ENCODE assay signal across 25 cellular contexts in genomic region chr9:27586200-27586599, GRCh38. TPM values are rescaled to one million over a fixed set of nuclear protein-coding genes. Genes with fewer than 3 reads are reported as not detected.
A peak's percentile ranks its signal among the peaks of the same experiment; 100 is the strongest.
DNase-seq lines count a peak whose midpoint lies in the region; ATAC-seq, FAIRE-seq and TF ChIP-seq lines count a peak whose summit lies in the region.
"Had no signal": no experiment of that assay in that cellular context is flagged by ENCODE, and none has a peak within 500 bp of the region (broad histone marks: within the 10 kb centered on the region; RNA-seq: fewer than 3 reads in every experiment).

No MANE protein-coding gene starts in this region.

- H3K9me2 ChIP-seq in GM23338 (ENCODE audit: insufficient read depth): no peaks in the 10 kb centered on the region

- H3F3A ChIP-seq in GM23338 (replicated peaks; ENCODE audit: low read depth): no peaks in the 10 kb centered on the region

- H3K27ac Mint-ChIP-seq in natural killer cell (no peak overlapping the region), GM23338 (no peak overlapping the region)
- H3K27ac Mint-ChIP-seq: activated CD8-positive, alpha-beta memory T cell treated with anti-CD3 and anti-CD28 coated beads, Interleukin-2, amount 10 ng/mL, durations not matched to agents 7 days and 5 days; T-helper 2 cell treated with Interferon-gamma antibody and Interleukin-4, amounts not matched to agents 5 μg/mL and 100 μg/mL, for 36 hours had no signal

- no peaks in the 10 kb centered on the region for H3K27me3 ChIP-seq in GM23338 (ENCODE audit: insufficient read depth)

- TF ChIP-seq CTCF in natural killer cell (IDR thresholded peaks at IDR 0.05) (no peak), GM23338 (conservative IDR thresholded peaks at IDR 0.05; ENCODE audit: low read depth in 2 of 2) (no peak)

- FAIRE-seq in GM12892 (lab: Jason Lieb, UNC): peak; percentile 24
- FAIRE-seq: endometrium, GM12891, kidney had no signal

- no peak overlapping the region for H3K4me3 ChIP-seq in GM23338
- H3K4me3 ChIP-seq: GM23248 had no signal

- no peak overlapping the region for H3K4me3 Mint-ChIP-seq in natural killer cell
- H3K4me3 Mint-ChIP-seq in GM23338: no peak overlapping the region
- H3K4me3 Mint-ChIP-seq: activated CD8-positive, alpha-beta memory T cell treated with anti-CD3 and anti-CD28 coated beads, Interleukin-2, amount 10 ng/mL, durations not matched to agents 7 days and 5 days; T-helper 2 cell treated with Interferon-gamma antibody and Interleukin-4, amounts not matched to agents 5 μg/mL and 100 μg/mL, for 36 hours had no signal

- no peaks in the 10 kb centered on the region for H3K79me2 ChIP-seq in GM23338 (replicated peaks; ENCODE audit: insufficient read depth)

- ATAC-seq in GM21737 (IDR thresholded peaks at IDR 0.05; ENCODE audit: unreplicated experiment): peak; percentile 44
- ATAC-seq in natural killer cell: no peak
- ATAC-seq in HG03565 (IDR thresholded peaks at IDR 0.05; ENCODE audit: unreplicated experiment): no peak
- no peak for ATAC-seq in GM23338
- ATAC-seq: activated CD8-positive, alpha-beta memory T cell treated with anti-CD3 and anti-CD28 coated beads, Interleukin-2, amount 10 ng/mL, durations not matched to agents 7 days and 5 days had no signal

- intact Hi-C loops in natural killer cell (cut with micrococcal nuclease): no loop called here

- no peaks in the 10 kb centered on the region for H4K20me1 ChIP-seq in GM23338 (replicated peaks; ENCODE audit: insufficient read depth)

- no peaks in the 10 kb centered on the region for H3K36me3 ChIP-seq in GM23338 (ENCODE audit: insufficient read depth)

- no peak overlapping the region for H3K27ac ChIP-seq in GM23338 (ENCODE audit: low read depth)
- H3K27ac ChIP-seq: GM23248, HL-60, KMS-11 had no signal

- in situ Hi-C loops in KBM-7 (cut with MboI; ENCODE audit: low pct_unique_long_range_greater_than_20kb, low sequenced_read_pairs): no loop called here

- H3K4me1 ChIP-seq in GM23338 (ENCODE audit: insufficient read depth): peaks cover 4% of the 10 kb centered on the region; the same call in 1 of the 2 replicates

- H3K9me3 Mint-ChIP-seq in natural killer cell: no peaks in the 10 kb centered on the region
- H3K9me3 Mint-ChIP-seq in GM23338: no peaks in the 10 kb centered on the region
- H3K9me3 Mint-ChIP-seq: T-helper 2 cell treated with Interferon-gamma antibody and Interleukin-4, amounts not matched to agents 5 μg/mL and 100 μg/mL, for 36 hours had no signal

- H3K4me2 ChIP-seq in GM23338: no peak overlapping the region
- H3K4me2 ChIP-seq: KMS-11 had no signal

- H3K4me1 Mint-ChIP-seq in natural killer cell: no peaks in the 10 kb centered on the region
- H3K4me1 Mint-ChIP-seq in GM23338: no peaks in the 10 kb centered on the region
- H3K4me1 Mint-ChIP-seq: activated CD8-positive, alpha-beta memory T cell treated with anti-CD3 and anti-CD28 coated beads, Interleukin-2, amount 10 ng/mL, durations not matched to agents 7 days and 5 days had no signal

- TF ChIP-seq POLR2A in GM12892 (IDR thresholded peaks at IDR 0.05; ENCODE audit: low read depth, low read length): no peak

- no peak overlapping the region for H2AFZ ChIP-seq in GM23338
- H2AFZ ChIP-seq: GM23248 had no signal

- DNase-seq in GM12892 (ENCODE audit: insufficient read length) (no peak), KBM-7 (peak; percentile 19), kidney tubule cell (ENCODE audit: low spot score) (peak; percentile 2), occipital lobe (lab: John Stamatoyannopoulos, UW) (no peak), natural killer cell (no peak), GM23338 (ENCODE audit: low spot score) (no peak)
- DNase-seq: activated CD4-positive, alpha-beta T cell treated with anti-CD3 and anti-CD28 coated beads for 1 hour; activated CD8-positive, alpha-beta memory T cell treated with anti-CD3 and anti-CD28 coated beads, Interleukin-2, amount 10 ng/mL, durations not matched to agents 7 days and 5 days; activated gamma-delta T cell; cerebellar nuclear complex; COR-L47; GM23248; hippocampal formation; kidney; NCI-H1105 treated with DMSO at 0.1 percent for 48 hours; nucleus accumbens; SIG-M5; stimulated activated CD4-positive, alpha-beta T cell treated with anti-CD3 and anti-CD28 coated beads, Interleukin-4, amount 100 ng/mL, for 4 hours had no signal

- no peaks in the 10 kb centered on the region for H3K36me3 Mint-ChIP-seq in natural killer cell
- no peaks in the 10 kb centered on the region for H3K36me3 Mint-ChIP-seq in GM23338 (ENCODE audit: low read depth)
- H3K36me3 Mint-ChIP-seq: activated CD8-positive, alpha-beta memory T cell treated with anti-CD3 and anti-CD28 coated beads, Interleukin-2, amount 10 ng/mL, durations not matched to agents 7 days and 5 days had no signal

- peaks cover 35 to 58% of the 10 kb centered on the region in 2 donors for H3K27me3 Mint-ChIP-seq in natural killer cell (ENCODE audit: low read depth in 2 of 2)
- H3K27me3 Mint-ChIP-seq in GM23338 (ENCODE audit: insufficient read depth, low read depth, poor library complexity): peaks cover 2% of the 10 kb centered on the region

TF ChIP-seq in GM23338, 12 proteins besides CTCF, POLR2A, EP300 and RAD21 (continues in another document):
- no peak for TF ChIP-seq CREB1 (CRISPR knock-in tag; IDR thresholded peaks at IDR 0.05; ENCODE audit: low read depth)
- no peak for TF ChIP-seq ETS1 (IDR thresholded peaks at IDR 0.05)

RNA-seq across cellular contexts. Expression of gene C9orf72, which starts 12.9 kb away (rescaled TPM):
- polyA plus RNA-seq in GM12892 (2012; ENCODE audit: missing spikeins): 10.0 TPM
- total RNA-seq in occipital lobe: 69.3 TPM
- 10 to 100 TPM; 12.5 to 19.0 (median 16.8) TPM for total RNA-seq in natural killer cell
- 27.8 and 30.9 TPM in 2 replicates for total RNA-seq in GM23338 (2014; rRNA removed; shearing (Covaris generic))
- polyA plus RNA-seq in GM23338 (2016; fragmentation: Nextera tagmentation; extraction: Ambion mirVana): 8.6 and 11.6 TPM in 2 replicates

RNA-seq across cellular contexts. Expression of gene MOB3B, which starts 56.6 kb away (rescaled TPM):
- 0.06 TPM for polyA plus RNA-seq in GM12892 (2012; ENCODE audit: missing spikeins)
- total RNA-seq in occipital lobe: 6.2 TPM
- total RNA-seq in natural killer cell: under 1 TPM; 0.23 to 0.30 (median 0.28) TPM
- 12.1 and 12.4 TPM in 2 replicates for total RNA-seq in GM23338 (2014; rRNA removed; shearing (Covaris generic))
- 7.6 and 8.1 TPM in 2 replicates for polyA plus RNA-seq in GM23338 (2016; fragmentation: Nextera tagmentation; extraction: Ambion mirVana)
- total RNA-seq: GM23248 had no signal

Comparison
In these comparisons a context has a peak if more than half of its experiments do, and no peak if none do; other contexts are left out.
1. DNase-seq: peak in KBM-7 (single experiment) and kidney tubule cell (single experiment); none in GM12892 (single experiment), occipital lobe (single experiment), natural killer cell (single experiment) and GM23338 (single experiment).